In genomic region chr12:95532851-95533250, GRCh38 we compare ENCODE assay signal across 15 cellular contexts. TPM values are rescaled to one million over a fixed set of nuclear protein-coding genes. Genes with fewer than 3 reads are reported as not detected.
A peak's percentile ranks its signal among the peaks of the same experiment; 100 is the strongest.
DNase-seq lines count a peak whose midpoint lies in the region; ATAC-seq and TF ChIP-seq lines count a peak whose summit lies in the region.
"Had no signal": no experiment of that assay in that cellular context is flagged by ENCODE, and none has a peak within 500 bp of the region (broad histone marks: within the 10 kb centered on the region; RNA-seq: fewer than 3 reads in every experiment).

No MANE protein-coding gene starts in this region.

- H3K4me1 ChIP-seq in GM23338 (ENCODE audit: insufficient read depth) = peaks cover 50% of the 10 kb centered on the region
- H3K4me1 ChIP-seq in iPS-15b (ENCODE audit: control insufficient read depth, insufficient read depth, low read length) = peaks cover 9% of the 10 kb centered on the region
- H3K4me1 ChIP-seq: suprapubic skin had no signal

- H3K4me3 Mint-ChIP-seq in GM23338 = no peak overlapping the region
- no peak overlapping the region for H3K4me3 Mint-ChIP-seq in progenitor cell of endocrine pancreas (ENCODE audit: low read depth)
- H3K4me3 Mint-ChIP-seq in immature natural killer cell = no peak overlapping the region
- H3K4me3 Mint-ChIP-seq: CD8-positive, alpha-beta T cell; effector memory CD8-positive, alpha-beta T cell had no signal

- H3K27me3 ChIP-seq in GM23338 (ENCODE audit: insufficient read depth) (no peaks in the 10 kb centered on the region), iPS-15b (ENCODE audit: control insufficient read depth, insufficient read depth, low read length) (no peaks in the 10 kb centered on the region)
- H3K27me3 ChIP-seq: suprapubic skin had no signal

- no peak overlapping the region; the same call in 1 of the 2 replicates for H3K27ac Mint-ChIP-seq in GM23338
- H3K27ac Mint-ChIP-seq in progenitor cell of endocrine pancreas = no peak overlapping the region
- H3K27ac Mint-ChIP-seq in immature natural killer cell = no peak overlapping the region
- H3K27ac Mint-ChIP-seq: CD8-positive, alpha-beta T cell; effector memory CD8-positive, alpha-beta T cell had no signal

- H4K20me1 ChIP-seq in GM23338 (replicated peaks; ENCODE audit: insufficient read depth) = peaks cover 82% of the 10 kb centered on the region

- H3F3A ChIP-seq in GM23338 (replicated peaks; ENCODE audit: low read depth) = 0 out of 2 replicates have a peak, but pooled peaks cover 4% of the 10 kb centered on the region

- 0 out of 2 replicates have a peak overlapping the region, but pooled peaks have one; percentile 5 for H3K4me2 ChIP-seq in GM23338

- H3K9me3 ChIP-seq in iPS-15b (ENCODE audit: control insufficient read depth, insufficient read depth, low read length) = no peaks in the 10 kb centered on the region
- H3K9me3 ChIP-seq: suprapubic skin had no signal

- peak overlapping the region; percentile 27 for H3K9ac ChIP-seq in iPS-15b (ENCODE audit: low read depth, low read length)

- H3K4me1 Mint-ChIP-seq in GM23338 (peaks cover 57% of the 10 kb centered on the region), progenitor cell of endocrine pancreas (ENCODE audit: low read depth) (peaks cover 2% of the 10 kb centered on the region), immature natural killer cell (no peaks in the 10 kb centered on the region)

- DNase-seq in AG09309 (ENCODE audit: low read depth) (peak; percentile 27), GM23338 (ENCODE audit: low spot score) (no peak), amniotic epithelial cell (ENCODE audit: low read depth) (peak; percentile 78), cortex of kidney (lab: John Stamatoyannopoulos, UW) (no peak), NCI-H2107 treated with DMSO at 0.1 percent for 48 hours (lab: John Stamatoyannopoulos, UW; ENCODE audit: unreplicated experiment) (no peak), progenitor cell of endocrine pancreas (ENCODE audit: low spot score, unreplicated experiment) (no peak), immature natural killer cell (no peak)
- DNase-seq: activated CD8-positive, alpha-beta memory T cell treated with anti-CD3 and anti-CD28 coated beads, Interleukin-2, amount 50 U/mL, for 4 hours; CD8-positive, alpha-beta T cell; effector memory CD8-positive, alpha-beta T cell; hypothalamus; mesendoderm; NCI-H1092 had no signal

- H3K79me2 ChIP-seq in GM23338 (replicated peaks; ENCODE audit: insufficient read depth) = peaks cover 100% of the 10 kb centered on the region

- TF ChIP-seq CTCF in AG09309 (IDR thresholded peaks at IDR 0.05; ENCODE audit: control insufficient read depth, insufficient read depth, low read depth, low read length, missing control alignments) (no peak), GM23338 (conservative IDR thresholded peaks at IDR 0.05; ENCODE audit: low read depth in 2 of 2) (no peak), progenitor cell of endocrine pancreas (IDR thresholded peaks at IDR 0.05; ENCODE audit: unreplicated experiment) (no peak)

- no peak for ATAC-seq in GM23338
- ATAC-seq: CD8-positive, alpha-beta T cell; effector memory CD8-positive, alpha-beta T cell had no signal

- H3K36me3 ChIP-seq in GM23338 (ENCODE audit: insufficient read depth) = peaks cover 51% of the 10 kb centered on the region
- H3K36me3 ChIP-seq in iPS-15b (ENCODE audit: control insufficient read depth, insufficient read depth, low read length) = peaks cover 20% of the 10 kb centered on the region
- H3K36me3 ChIP-seq: suprapubic skin had no signal

- H3K27ac ChIP-seq in GM23338 (ENCODE audit: low read depth) = peak overlapping the region; percentile 17
- H3K27ac ChIP-seq: suprapubic skin had no signal

- H3K27me3 Mint-ChIP-seq in GM23338 (ENCODE audit: insufficient read depth, low read depth, poor library complexity) (peaks cover 10% of the 10 kb centered on the region), progenitor cell of endocrine pancreas (no peaks in the 10 kb centered on the region), immature natural killer cell (ENCODE audit: low read depth in 3 of 3) (peaks cover 0 to 3% (median 0%) of the 10 kb centered on the region in 3 donors)

- H3K36me3 Mint-ChIP-seq in GM23338 (ENCODE audit: low read depth) (peaks cover 77% of the 10 kb centered on the region), progenitor cell of endocrine pancreas (ENCODE audit: insufficient read depth) (peaks cover 7% of the 10 kb centered on the region), immature natural killer cell (no peaks in the 10 kb centered on the region)

- no peak overlapping the region for H2AFZ ChIP-seq in GM23338

- no peaks in the 10 kb centered on the region for H3K9me2 ChIP-seq in GM23338 (ENCODE audit: insufficient read depth)

- no peak overlapping the region for H3K4me3 ChIP-seq in AG09309 (ENCODE audit: control insufficient read depth, low read depth, low read length)
- H3K4me3 ChIP-seq in GM23338 = no peak overlapping the region
- H3K4me3 ChIP-seq in iPS-15b (ENCODE audit: low read depth, low read length) = no peak overlapping the region
- H3K4me3 ChIP-seq: suprapubic skin had no signal

- H3K9me3 Mint-ChIP-seq in GM23338 (no peaks in the 10 kb centered on the region; the same call in 2 of the 3 replicates), progenitor cell of endocrine pancreas (ENCODE audit: low read depth) (no peaks in the 10 kb centered on the region), immature natural killer cell (no peaks in the 10 kb centered on the region)
- H3K9me3 Mint-ChIP-seq: CD8-positive, alpha-beta T cell; effector memory CD8-positive, alpha-beta T cell had no signal

TF ChIP-seq in GM23338, 12 proteins besides CTCF, POLR2A, EP300 and RAD21 (continues in another document):
- TF ChIP-seq STAT1 (IDR thresholded peaks at IDR 0.05; ENCODE audit: unreplicated experiment) (no peak), ZNF462 (CRISPR knock-in tag; IDR thresholded peaks at IDR 0.05) (no peak), POLR2AphosphoS5 (IDR thresholded peaks at IDR 0.05; ENCODE audit: low read depth) (no peak)

RNA-seq across cellular contexts. Expression of gene USP44, which starts 18.4 kb away (rescaled TPM):
- 243 and 248 TPM in 2 replicates for total RNA-seq in GM23338 (2014; rRNA removed; shearing (Covaris generic))
- 193 and 235 TPM in 2 replicates for polyA plus RNA-seq in GM23338 (2016; fragmentation: Nextera tagmentation; extraction: Ambion mirVana)
- total RNA-seq in progenitor cell of endocrine pancreas = 11.6 and 13.3 TPM in 2 replicates
- 1 to 10 TPM in 2 of 3 donors, under 1 TPM in 1; 0.35 to 1.9 (median 1.4) TPM for polyA plus RNA-seq in immature natural killer cell

RNA-seq across cellular contexts. Expression of gene METAP2, which starts 58.9 kb away (rescaled TPM):
- 111 and 130 TPM in 2 replicates for total RNA-seq in GM23338 (2014; rRNA removed; shearing (Covaris generic))
- polyA plus RNA-seq in GM23338 (2016; fragmentation: Nextera tagmentation; extraction: Ambion mirVana) = 153 and 159 TPM in 2 replicates
- total RNA-seq in progenitor cell of endocrine pancreas = 83.8 and 90.6 TPM in 2 replicates
- 10 to 100 TPM; 26.8 to 47.5 (median 35.3) TPM for polyA plus RNA-seq in immature natural killer cell

Comparison
In these comparisons a context has a peak if more than half of its experiments do, and no peak if none do; other contexts are left out.
1. DNase-seq: peak in AG09309 (single experiment) and amniotic epithelial cell (single experiment); none in GM23338 (single experiment), cortex of kidney (single experiment), NCI-H2107 treated with DMSO at 0.1 percent for 48 hours (single experiment), progenitor cell of endocrine pancreas (single experiment) and immature natural killer cell (0 of 3).
2. RNA of gene USP44, which starts 18.4 kb away (total RNA-seq): 243 to 248 TPM in GM23338; 11.6 to 13.3 TPM in progenitor cell of endocrine pancreas; every median in the first group is over 10 times any median in the second.